Comparison of ENCODE assay signal across 10 cellular contexts in the genomic region with DNA sequence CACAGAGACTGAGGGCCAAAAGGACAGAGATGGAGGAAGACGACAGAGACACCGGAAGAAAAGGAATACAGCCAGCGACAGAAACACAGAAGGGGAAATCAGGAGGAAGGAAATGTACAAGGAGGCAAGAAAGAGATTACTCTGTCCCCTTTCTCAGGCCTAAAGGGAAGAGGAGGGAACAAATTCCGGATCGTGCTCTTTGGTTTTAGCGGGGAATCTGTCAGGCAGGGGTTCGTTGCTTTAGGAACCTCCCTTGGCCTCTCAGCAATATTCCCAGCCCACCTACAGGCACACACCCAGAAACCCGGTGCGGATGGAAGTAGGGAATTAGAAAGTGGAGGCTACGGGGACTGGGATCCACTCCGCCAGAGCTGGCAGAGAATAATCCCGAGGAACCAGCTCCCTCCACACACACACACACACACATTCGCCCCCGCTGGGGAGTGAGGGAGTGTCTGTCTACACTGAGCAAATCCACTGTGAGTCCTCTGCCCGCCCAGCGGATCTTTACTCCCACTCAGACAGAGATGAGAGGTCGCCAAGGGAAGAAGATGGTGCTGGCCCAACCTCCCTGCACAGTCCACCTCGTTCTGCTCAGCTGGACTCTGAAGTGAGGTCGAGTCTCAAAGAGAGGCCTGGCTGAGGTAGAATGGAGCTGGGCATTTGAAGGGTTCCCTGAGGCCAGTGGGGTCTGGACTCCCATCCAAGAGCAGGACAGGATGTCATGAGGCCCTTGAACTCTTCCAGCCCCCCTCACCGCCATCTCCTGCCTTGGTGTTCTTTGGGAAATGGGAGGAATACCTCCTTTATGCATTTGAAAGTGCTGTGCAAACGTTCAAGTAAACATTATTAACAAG. TPM values are rescaled to one million over a fixed set of nuclear protein-coding genes. Genes with fewer than 3 reads are reported as not detected.
DNase-seq lines count a peak whose midpoint lies in the region; ATAC-seq, FAIRE-seq and TF ChIP-seq lines count a peak whose summit lies in the region.
"Had no signal": no experiment of that assay in that cellular context is flagged by ENCODE, and none has a peak within 500 bp of the region (broad histone marks: within the 10 kb centered on the region; RNA-seq: fewer than 3 reads in every experiment).

No MANE protein-coding gene starts in this region.

- H3K27me3 ChIP-seq in H7 (ENCODE audit: control insufficient read depth, insufficient read depth, low read length) = peaks cover 100% of the 10 kb centered on the region
- no peaks in the 10 kb centered on the region for H3K27me3 ChIP-seq in endothelial cell of umbilical vein (ENCODE audit: control insufficient read depth in 2 of 2, insufficient read depth in 2 of 2, low read length in 2 of 2)
- H3K27me3 ChIP-seq in osteoblast (ENCODE audit: insufficient read depth, low read length) = peaks cover 97% of the 10 kb centered on the region

- FAIRE-seq in endothelial cell of umbilical vein (lab: Jason Lieb, UNC) = peak; percentile 81

- H4K20me1 ChIP-seq in endothelial cell of umbilical vein (replicated peaks; ENCODE audit: control insufficient read depth, extremely low read depth, insufficient read depth, low read length) (no peaks in the 10 kb centered on the region), osteoblast (ENCODE audit: insufficient read depth, low read length) (peaks cover 8% of the 10 kb centered on the region)

- H3K4me3 ChIP-seq in H7 (ENCODE audit: insufficient read depth, low read depth, low read length) (no peak overlapping the region), endothelial cell of umbilical vein (replicated peaks in 1 of 3; ENCODE audit: insufficient read depth in 1 of 3, low read depth in 1 of 3, low read length in 3 of 3) (peak overlapping the region; percentile 3 to 93 (median 41)), osteoblast (ENCODE audit: insufficient read depth, low read length) (no peak overlapping the region)

- POLR2A ChIA-PET in endothelial cell of umbilical vein (lab: Charles Lee) = interaction anchor here (0.8 to 2.2 kb wide), 4 partner anchors 13 to 622 kb away, joined by 3 to 9 read pairs (median 4); a partner anchor contains a TSS

- no peaks in the 10 kb centered on the region for H3K9me1 ChIP-seq in endothelial cell of umbilical vein (replicated peaks; ENCODE audit: control insufficient read depth, extremely low read depth, insufficient read depth, low read length)

- TF ChIP-seq CTCF in endothelial cell of umbilical vein (IDR thresholded peaks at IDR 0.05; ENCODE audit: extremely low read depth in 1 of 2, insufficient read depth in 1 of 2, low read depth in 1 of 2, low read length in 2 of 2) (no peak), osteoblast (IDR thresholded peaks at IDR 0.05; ENCODE audit: extremely low read depth, low read depth, low read length) (no peak)

- peak overlapping the region; percentile 97 for H3K4me2 ChIP-seq in endothelial cell of umbilical vein (ENCODE audit: insufficient read depth, low read length)
- no peak overlapping the region for H3K4me2 ChIP-seq in osteoblast (ENCODE audit: insufficient read depth, low read length)

- H3K9ac ChIP-seq in endothelial cell of umbilical vein (replicated peaks; ENCODE audit: extremely low read depth, insufficient read depth, low read length) = peak overlapping the region; percentile 64

- dilution Hi-C loops in endothelial cell of umbilical vein (cut with MboI; ENCODE audit: extremely low pct_ligation_motif_present, low sequenced_read_pairs) = no loop called here

- intact Hi-C loops in endothelial cell of umbilical vein (cut with micrococcal nuclease) = loop anchor here (1.0 kb wide), 1 partner anchor 33 kb away; no protein-coding TSS in a partner anchor

- CTCF ChIA-PET in endothelial cell of umbilical vein (lab: Charles Lee) = interaction anchor here (1.0 to 7.0 kb wide), 9 partner anchors 9 to 211 kb away, joined by 3 to 76 read pairs (median 5); a partner anchor contains a TSS

- DNase-seq in H7 = peak; percentile 43
- peak; percentile 66 for DNase-seq in NCI-H2227 (lab: John Stamatoyannopoulos, UW; ENCODE audit: unreplicated experiment)
- DNase-seq in endothelial cell of umbilical vein (ENCODE audit: low read depth, low spot score) = peak; percentile 44
- peak; percentile 80 for DNase-seq in osteoblast (ENCODE audit: insufficient read length, low spot score, missing footprints)
- DNase-seq in DMS153 (lab: John Stamatoyannopoulos, UW) = no peak
- no peak for DNase-seq in nucleus accumbens (lab: John Stamatoyannopoulos, UW)
- DNase-seq: activated CD4-positive, alpha-beta T cell treated with anti-CD3 and anti-CD28 coated beads, Interleukin-2, amount 50 U/mL, for 1 hour; NCI-H1436 treated with DMSO at 0.1 percent for 48 hours; stimulated activated CD4-positive, alpha-beta T cell treated with anti-CD3 and anti-CD28 coated beads, Interleukin-15, amount 100 ng/mL, for 24 hours had no signal

- no TSS peak for BruUV-seq in endothelial cell of umbilical vein (replicated peaks; lab: Mats Ljungman, UMichigan)

- H3K4me1 ChIP-seq in endothelial cell of umbilical vein (ENCODE audit: control insufficient read depth, extremely low read depth, insufficient read depth, low read length) (peaks cover 37% of the 10 kb centered on the region), osteoblast (ENCODE audit: insufficient read depth, low read length) (no peaks in the 10 kb centered on the region)

- no peak for ATAC-seq in HG02642 (IDR thresholded peaks at IDR 0.05; ENCODE audit: poor library complexity, unreplicated experiment)

- no peak for TF ChIP-seq POLR2A in endothelial cell of umbilical vein (IDR thresholded peaks at IDR 0.05; ENCODE audit: low read depth, low read length)

- peaks cover 69% of the 10 kb centered on the region for H3K79me2 ChIP-seq in endothelial cell of umbilical vein (ENCODE audit: control insufficient read depth, insufficient read depth, low read length)
- H3K79me2 ChIP-seq in osteoblast (ENCODE audit: insufficient read depth, low read length) = no peaks in the 10 kb centered on the region

- H3K27ac ChIP-seq in endothelial cell of umbilical vein (ENCODE audit: insufficient read depth, low read depth, low read length) = peak overlapping the region; percentile 65
- no peak overlapping the region for H3K27ac ChIP-seq in osteoblast (ENCODE audit: low read depth, low read length)

- H2AFZ ChIP-seq in endothelial cell of umbilical vein (ENCODE audit: low read depth, low read length) = peak overlapping the region; percentile 41
- H2AFZ ChIP-seq in osteoblast (ENCODE audit: low read length) = no peak overlapping the region

- no peaks in the 10 kb centered on the region for H3K9me3 ChIP-seq in endothelial cell of umbilical vein (replicated peaks; ENCODE audit: control insufficient read depth, insufficient read depth, low read length)
- no peaks in the 10 kb centered on the region for H3K9me3 ChIP-seq in osteoblast (ENCODE audit: low read depth, low read length)

- H3K36me3 ChIP-seq in H7 (replicated peaks; ENCODE audit: control insufficient read depth, insufficient read depth, low read length) (no peaks in the 10 kb centered on the region), endothelial cell of umbilical vein (ENCODE audit: control insufficient read depth in 2 of 2, extremely low read depth in 1 of 2, insufficient read depth in 2 of 2, low read length in 2 of 2) (peaks cover 6 to 24% of the 10 kb centered on the region in 2 experiments), osteoblast (ENCODE audit: insufficient read depth, low read length) (no peaks in the 10 kb centered on the region)

TF ChIP-seq in endothelial cell of umbilical vein, 7 proteins besides CTCF, POLR2A, EP300 and RAD21:
- TF ChIP-seq GATA2 (IDR thresholded peaks at IDR 0.05; ENCODE audit: insufficient read depth, insufficient read length, low read depth, low read length) (no peak), POLR2AphosphoS5 (IDR thresholded peaks at IDR 0.05; ENCODE audit: insufficient read depth, low read depth, low read length) (peak; percentile 20)

RNA-seq across cellular contexts. Expression of a gene that starts 5.7 kb away (rescaled TPM):
- total RNA-seq in H7 (2014; rRNA removed; shearing (Covaris generic)) = 0.07 and 0.70 TPM in 2 replicates
- total RNA-seq in endothelial cell of umbilical vein = 50.2 and 52.4 TPM in 2 replicates
- polyA plus RNA-seq in endothelial cell of umbilical vein = 30.8 and 36.7 TPM in 2 replicates
- polyA plus RNA-seq in endothelial cell of umbilical vein (2011; cell fraction: cytosol; rRNA removed) = 24.1 and 26.3 TPM in 2 replicates
- polyA plus RNA-seq in endothelial cell of umbilical vein (2011; cell fraction: nucleus; rRNA removed) = 82.5 and 84.2 TPM in 2 replicates
- polyA plus RNA-seq in endothelial cell of umbilical vein (2012) = 23.0 and 23.4 TPM in 2 replicates
- polyA minus RNA-seq in endothelial cell of umbilical vein = 60.3 and 68.1 TPM in 2 replicates
- not detected for polyA minus RNA-seq in endothelial cell of umbilical vein (2011; cell fraction: cytosol; rRNA and poly(A)+ RNA removed)
- 28.8 and 35.0 TPM in 2 replicates for polyA minus RNA-seq in endothelial cell of umbilical vein (2011; cell fraction: nucleus; rRNA and poly(A)+ RNA removed)
- total RNA-seq in osteoblast = not detected in 2 replicates

RNA-seq across cellular contexts. Expression of a gene that starts 36.5 kb away (rescaled TPM):
- total RNA-seq in H7 (2014; rRNA removed; shearing (Covaris generic)) = not detected in 2 replicates
- total RNA-seq in endothelial cell of umbilical vein = not detected in 2 replicates
- polyA plus RNA-seq in endothelial cell of umbilical vein = 0.52 and 0.60 TPM in 2 replicates
- polyA plus RNA-seq in endothelial cell of umbilical vein (2011; cell fraction: cytosol; rRNA removed) = 0.44 and 0.52 TPM in 2 replicates
- polyA plus RNA-seq in endothelial cell of umbilical vein (2011; cell fraction: nucleus; rRNA removed) = 0.32 TPM in 1 of 2 replicates, not detected in the other
- not detected in 2 replicates for polyA plus RNA-seq in endothelial cell of umbilical vein (2012)
- 0.42 TPM in 1 of 2 replicates, not detected in the other for polyA minus RNA-seq in endothelial cell of umbilical vein
- polyA minus RNA-seq in endothelial cell of umbilical vein (2011; cell fraction: cytosol; rRNA and poly(A)+ RNA removed) = not detected
- polyA minus RNA-seq in endothelial cell of umbilical vein (2011; cell fraction: nucleus; rRNA and poly(A)+ RNA removed) = 0.87 TPM in 1 of 2 replicates, not detected in the other
- not detected in 2 replicates for total RNA-seq in osteoblast

Comparison
In these comparisons a context has a peak if more than half of its experiments do, and no peak if none do; other contexts are left out.
1. DNase-seq: peak in H7 (single experiment), NCI-H2227 (single experiment), endothelial cell of umbilical vein (single experiment) and osteoblast (single experiment); none in DMS153 (single experiment) and nucleus accumbens (0 of 56).
2. H3K4me3 ChIP-seq: peak in endothelial cell of umbilical vein (3 of 3); none in H7 (single experiment) and osteoblast (single experiment).
3. RNA of a gene that starts 5.7 kb away (total RNA-seq): 50.2 to 52.4 TPM in endothelial cell of umbilical vein; 0.07 to 0.70 TPM in H7 and not detected in osteoblast; every median in the first group is over 10 times any median in the second.